10 cellular contexts compared by ENCODE assay signal in genomic region chr4:7857238-7857701, GRCh38.
DNase-seq lines count a peak whose midpoint lies in the region; ATAC-seq and TF ChIP-seq lines count a peak whose summit lies in the region.
"Had no signal": no experiment of that assay in that cellular context is flagged by ENCODE, and none has a peak within 500 bp of the region (broad histone marks: within the 10 kb centered on the region; RNA-seq: fewer than 3 reads in every experiment).

No MANE protein-coding gene starts in this region.

- no peaks in the 10 kb centered on the region for H3K9me3 ChIP-seq in vagina

- H3K36me3 Mint-ChIP-seq in activated CD4-positive, alpha-beta T cell treated with anti-CD3 and anti-CD28 coated beads for 36 hours (ENCODE audit: low read depth) = peaks cover 20% of the 10 kb centered on the region
- H3K36me3 Mint-ChIP-seq in activated CD4-positive, alpha-beta memory T cell treated with anti-CD3 and anti-CD28 coated beads, Interleukin-2, amount 10 ng/mL, durations not matched to agents 7 days and 5 days (ENCODE audit: low read depth) = peaks cover 11% of the 10 kb centered on the region
- peaks cover 32% of the 10 kb centered on the region for H3K36me3 Mint-ChIP-seq in stimulated activated effector memory CD8-positive, alpha-beta T cell treated with anti-CD3 and anti-CD28 coated beads, Interleukin-12 subunit alpha, Interleukin-12 subunit beta, amount 100 ng/mL, for 72 hours
- H3K36me3 Mint-ChIP-seq in Calu3 (ENCODE audit: insufficient read depth, unreplicated experiment) = peaks cover 9% of the 10 kb centered on the region

- TF ChIP-seq CTCF in foreskin keratinocyte (conservative IDR thresholded peaks at IDR 0.05) (no peak), vagina (IDR thresholded peaks at IDR 0.05) (no peak), Calu3 (IDR thresholded peaks at IDR 0.05; ENCODE audit: unreplicated experiment) (no peak)

- POLR2A ChIA-PET in activated CD4-positive, alpha-beta T cell treated with anti-CD3 and anti-CD28 coated beads for 36 hours (lab: Charles Lee) = no interaction called here
- POLR2A ChIA-PET in activated CD4-positive, alpha-beta memory T cell treated with anti-CD3 and anti-CD28 coated beads, Interleukin-2, amount 10 ng/mL, durations not matched to agents 7 days and 5 days (lab: Charles Lee) = no interaction called here

- H3K27me3 ChIP-seq in foreskin keratinocyte (no peaks in the 10 kb centered on the region), vagina (no peaks in the 10 kb centered on the region)

- peak; percentile 69 for ATAC-seq in activated CD4-positive, alpha-beta T cell treated with anti-CD3 and anti-CD28 coated beads for 36 hours
- peak; percentile 37 for ATAC-seq in foreskin keratinocyte
- ATAC-seq in stimulated activated effector memory CD8-positive, alpha-beta T cell treated with anti-CD3 and anti-CD28 coated beads, Interleukin-12 subunit alpha, Interleukin-12 subunit beta, amount 100 ng/mL, for 72 hours = peak; percentile 82
- ATAC-seq in HG02642 (IDR thresholded peaks at IDR 0.05; ENCODE audit: poor library complexity, unreplicated experiment) = no peak

- peaks cover 69% of the 10 kb centered on the region for H3K4me1 Mint-ChIP-seq in activated CD4-positive, alpha-beta T cell treated with anti-CD3 and anti-CD28 coated beads for 36 hours
- peaks cover 56% of the 10 kb centered on the region for H3K4me1 Mint-ChIP-seq in activated CD4-positive, alpha-beta memory T cell treated with anti-CD3 and anti-CD28 coated beads, Interleukin-2, amount 10 ng/mL, durations not matched to agents 7 days and 5 days
- peaks cover 64% of the 10 kb centered on the region for H3K4me1 Mint-ChIP-seq in stimulated activated effector memory CD8-positive, alpha-beta T cell treated with anti-CD3 and anti-CD28 coated beads, Interleukin-12 subunit alpha, Interleukin-12 subunit beta, amount 100 ng/mL, for 72 hours
- H3K4me1 Mint-ChIP-seq in Calu3 (ENCODE audit: low read depth, unreplicated experiment) = peaks cover 5% of the 10 kb centered on the region

- BruUV-seq in Calu3 (replicated peaks; lab: Mats Ljungman, UMichigan) = no TSS peak

- intact Hi-C loops in activated CD4-positive, alpha-beta T cell treated with anti-CD3 and anti-CD28 coated beads for 36 hours (cut with DNase I, micrococcal nuclease) = loop anchor here (5.0 to 10.0 kb wide), 4 partner anchors 80 to 568 kb away; partner anchors contain the start of genes ABLIM2 (in 1 of the 2) and AFAP1 (in 1 of the 2)
- intact Hi-C loops in vagina (cut with DNase I) = no loop called here
- intact Hi-C loops in Calu3 (cut with micrococcal nuclease; ENCODE audit: unreplicated experiment) = no loop called here

- DNase-seq in activated CD4-positive, alpha-beta T cell treated with anti-CD3 and anti-CD28 coated beads for 36 hours = no peak
- no peak for DNase-seq in activated CD4-positive, alpha-beta T cell treated with anti-CD3 and anti-CD28 coated beads for 1 hour
- no peak for DNase-seq in activated CD4-positive, alpha-beta memory T cell treated with anti-CD3 and anti-CD28 coated beads, Interleukin-2, amount 10 ng/mL, durations not matched to agents 7 days and 5 days
- peak in 1 of 2 donors; percentile 25 for DNase-seq in foreskin keratinocyte
- DNase-seq in stimulated activated effector memory CD8-positive, alpha-beta T cell treated with anti-CD3 and anti-CD28 coated beads, Interleukin-12 subunit alpha, Interleukin-12 subunit beta, amount 100 ng/mL, for 72 hours (ENCODE audit: low spot score in 2 of 2) = no peak
- DNase-seq in vagina (ENCODE audit: extremely low spot score in 2 of 2) = no peak
- no peak for DNase-seq in Calu3
- DNase-seq: AML-193, SW 1271 had no signal

- peaks cover 0 to 4% of the 10 kb centered on the region in 2 donors for H3K36me3 ChIP-seq in vagina

- H3K27ac Mint-ChIP-seq in activated CD4-positive, alpha-beta T cell treated with anti-CD3 and anti-CD28 coated beads for 36 hours = peak overlapping the region; percentile 93
- H3K27ac Mint-ChIP-seq in activated CD4-positive, alpha-beta memory T cell treated with anti-CD3 and anti-CD28 coated beads, Interleukin-2, amount 10 ng/mL, durations not matched to agents 7 days and 5 days = peak overlapping the region; percentile 52
- peak overlapping the region; percentile 12 for H3K27ac Mint-ChIP-seq in stimulated activated effector memory CD8-positive, alpha-beta T cell treated with anti-CD3 and anti-CD28 coated beads, Interleukin-12 subunit alpha, Interleukin-12 subunit beta, amount 100 ng/mL, for 72 hours
- H3K27ac Mint-ChIP-seq in Calu3 (ENCODE audit: unreplicated experiment) = no peak overlapping the region

- no peaks in the 10 kb centered on the region for H3K9me3 Mint-ChIP-seq in activated CD4-positive, alpha-beta T cell treated with anti-CD3 and anti-CD28 coated beads for 36 hours (ENCODE audit: low read depth)
- H3K9me3 Mint-ChIP-seq in activated CD4-positive, alpha-beta memory T cell treated with anti-CD3 and anti-CD28 coated beads, Interleukin-2, amount 10 ng/mL, durations not matched to agents 7 days and 5 days = no peaks in the 10 kb centered on the region
- no peaks in the 10 kb centered on the region for H3K9me3 Mint-ChIP-seq in stimulated activated effector memory CD8-positive, alpha-beta T cell treated with anti-CD3 and anti-CD28 coated beads, Interleukin-12 subunit alpha, Interleukin-12 subunit beta, amount 100 ng/mL, for 72 hours
- no peaks in the 10 kb centered on the region for H3K9me3 Mint-ChIP-seq in Calu3 (ENCODE audit: low read depth, unreplicated experiment)

- peaks cover 16% of the 10 kb centered on the region for H3K4me1 ChIP-seq in foreskin keratinocyte
- H3K4me1 ChIP-seq in vagina = peaks cover 11% of the 10 kb centered on the region

- TF ChIP-seq POLR2A in vagina (IDR thresholded peaks at IDR 0.05) = no peak

- H3K27ac ChIP-seq in foreskin keratinocyte = peak overlapping the region; percentile 9
- H3K27ac ChIP-seq in vagina = no peak overlapping the region

- H3K4me3 ChIP-seq in vagina = no peak overlapping the region

- H3K4me3 Mint-ChIP-seq in activated CD4-positive, alpha-beta T cell treated with anti-CD3 and anti-CD28 coated beads for 36 hours = peak overlapping the region; percentile 15
- no peak overlapping the region for H3K4me3 Mint-ChIP-seq in activated CD4-positive, alpha-beta memory T cell treated with anti-CD3 and anti-CD28 coated beads, Interleukin-2, amount 10 ng/mL, durations not matched to agents 7 days and 5 days
- peak overlapping the region; percentile 48 for H3K4me3 Mint-ChIP-seq in stimulated activated effector memory CD8-positive, alpha-beta T cell treated with anti-CD3 and anti-CD28 coated beads, Interleukin-12 subunit alpha, Interleukin-12 subunit beta, amount 100 ng/mL, for 72 hours
- no peak overlapping the region for H3K4me3 Mint-ChIP-seq in Calu3 (ENCODE audit: low read depth, unreplicated experiment)

- H3K27me3 Mint-ChIP-seq in activated CD4-positive, alpha-beta T cell treated with anti-CD3 and anti-CD28 coated beads for 36 hours = no peaks in the 10 kb centered on the region
- H3K27me3 Mint-ChIP-seq in activated CD4-positive, alpha-beta memory T cell treated with anti-CD3 and anti-CD28 coated beads, Interleukin-2, amount 10 ng/mL, durations not matched to agents 7 days and 5 days = peaks cover 19% of the 10 kb centered on the region
- no peaks in the 10 kb centered on the region for H3K27me3 Mint-ChIP-seq in Calu3 (ENCODE audit: unreplicated experiment)

- CTCF ChIA-PET in activated CD4-positive, alpha-beta T cell treated with anti-CD3 and anti-CD28 coated beads for 36 hours (lab: Charles Lee) = interaction anchor here (1.4 kb wide), 1 partner anchor 16 kb away, joined by 3 read pairs; no protein-coding TSS in a partner anchor
- CTCF ChIA-PET in activated CD4-positive, alpha-beta memory T cell treated with anti-CD3 and anti-CD28 coated beads, Interleukin-2, amount 10 ng/mL, durations not matched to agents 7 days and 5 days (lab: Charles Lee) = interaction anchor here (0.9 kb wide), 1 partner anchor 53 kb away, joined by 6 read pairs; no protein-coding TSS in a partner anchor
- CTCF ChIA-PET in Calu3 (lab: Charles Lee) = no interaction called here

Comparison
In these comparisons a context has a peak if more than half of its experiments do, and no peak if none do; other contexts are left out.
1. H3K4me3 Mint-ChIP-seq: peak in activated CD4-positive, alpha-beta T cell treated with anti-CD3 and anti-CD28 coated beads for 36 hours (single experiment) and stimulated activated effector memory CD8-positive, alpha-beta T cell treated with anti-CD3 and anti-CD28 coated beads, Interleukin-12 subunit alpha, Interleukin-12 subunit beta, amount 100 ng/mL, for 72 hours (single experiment); none in activated CD4-positive, alpha-beta memory T cell treated with anti-CD3 and anti-CD28 coated beads, Interleukin-2, amount 10 ng/mL, durations not matched to agents 7 days and 5 days (single experiment) and Calu3 (single experiment).
2. intact Hi-C loops: an anchor here in activated CD4-positive, alpha-beta T cell treated with anti-CD3 and anti-CD28 coated beads for 36 hours (5.0 to 10.0 kb wide); none called in vagina and Calu3.